In the genomic region with DNA sequence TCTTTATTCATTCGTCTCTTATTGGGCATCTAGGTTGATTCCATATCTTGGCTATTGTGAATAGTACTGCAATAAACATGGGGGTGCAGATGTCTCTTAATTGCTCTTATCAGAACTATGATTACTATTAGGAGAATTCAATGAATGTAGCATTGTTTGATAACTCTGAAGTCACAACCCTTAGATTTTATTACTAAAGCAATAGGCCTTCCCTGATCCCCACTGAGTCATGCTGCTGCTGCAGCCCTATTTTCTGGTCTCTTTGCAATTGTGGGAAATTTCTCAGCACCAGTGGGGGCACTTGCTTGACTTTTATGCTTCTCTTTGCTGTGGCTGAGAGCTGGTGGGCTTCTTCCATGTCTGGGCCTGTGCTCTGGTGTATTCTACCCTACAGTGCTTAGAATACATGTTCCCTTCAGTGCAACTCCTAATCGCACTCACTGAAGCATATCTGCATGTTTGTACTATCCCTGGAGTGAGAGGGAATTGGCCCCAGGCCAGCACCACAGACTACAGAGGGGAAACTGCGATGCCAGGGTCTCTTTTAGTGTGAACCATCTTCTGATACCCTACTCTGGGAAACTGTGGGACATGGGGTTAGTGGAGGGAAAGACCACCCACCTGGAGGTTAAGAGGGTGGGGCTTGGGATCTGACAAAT, we compare ENCODE assay signal across 14 cellular contexts. TPM values are rescaled to one million over a fixed set of nuclear protein-coding genes. Genes with fewer than 3 reads are reported as not detected.
DNase-seq lines count a peak whose midpoint lies in the region; ATAC-seq and TF ChIP-seq lines count a peak whose summit lies in the region.
"Had no signal": no experiment of that assay in that cellular context is flagged by ENCODE, and none has a peak within 500 bp of the region (broad histone marks: within the 10 kb centered on the region; RNA-seq: fewer than 3 reads in every experiment).

No MANE protein-coding gene starts in this region.

- TF ChIP-seq CTCF in fibroblast of the aortic adventitia (IDR thresholded peaks at IDR 0.05; ENCODE audit: insufficient read depth, low read length) = no peak

- ATAC-seq in GM18868 (IDR thresholded peaks at IDR 0.05; ENCODE audit: unreplicated experiment) (no peak), GM18867 (IDR thresholded peaks at IDR 0.05; ENCODE audit: unreplicated experiment) (no peak)
- ATAC-seq: activated CD4-positive, alpha-beta T cell treated with anti-CD3 and anti-CD28 coated beads for 36 hours had no signal

- no peak overlapping the region for H3K4me3 ChIP-seq in fibroblast of the aortic adventitia (ENCODE audit: low read depth, low read length)
- H3K4me3 ChIP-seq: breast epithelium had no signal

- DNase-seq in AG20443 (ENCODE audit: low spot score) (peak; percentile 37), ELR (ENCODE audit: low read depth) (peak; percentile 60), NCI-H345 (lab: John Stamatoyannopoulos, UW) (peak; percentile 80), fibroblast of the aortic adventitia (ENCODE audit: low read depth) (peak; percentile 46), islet precursor cell (no peak), amniotic stem cell (lab: John Stamatoyannopoulos, UW) (no peak)
- DNase-seq: activated CD4-positive, alpha-beta T cell treated with anti-CD3 and anti-CD28 coated beads for 36 hours; activated T-cell treated with anti-CD3 and anti-CD28 coated beads, Interleukin-2, amount 50 U/mL, for 48 hours; Calu3; substantia nigra; SW 1271 had no signal

RNA-seq across cellular contexts. Expression of a gene that starts 52.2 kb away (rescaled TPM):
- 18.8 and 31.7 TPM in 2 replicates for total RNA-seq in fibroblast of the aortic adventitia (ENCODE audit: low replicate concordance)

Comparison
In these comparisons a context has a peak if more than half of its experiments do, and no peak if none do; other contexts are left out.
1. DNase-seq: peak in AG20443 (single experiment), ELR (single experiment), NCI-H345 (single experiment) and fibroblast of the aortic adventitia (single experiment); none in islet precursor cell (single experiment) and amniotic stem cell (single experiment).